In the genomic region with DNA sequence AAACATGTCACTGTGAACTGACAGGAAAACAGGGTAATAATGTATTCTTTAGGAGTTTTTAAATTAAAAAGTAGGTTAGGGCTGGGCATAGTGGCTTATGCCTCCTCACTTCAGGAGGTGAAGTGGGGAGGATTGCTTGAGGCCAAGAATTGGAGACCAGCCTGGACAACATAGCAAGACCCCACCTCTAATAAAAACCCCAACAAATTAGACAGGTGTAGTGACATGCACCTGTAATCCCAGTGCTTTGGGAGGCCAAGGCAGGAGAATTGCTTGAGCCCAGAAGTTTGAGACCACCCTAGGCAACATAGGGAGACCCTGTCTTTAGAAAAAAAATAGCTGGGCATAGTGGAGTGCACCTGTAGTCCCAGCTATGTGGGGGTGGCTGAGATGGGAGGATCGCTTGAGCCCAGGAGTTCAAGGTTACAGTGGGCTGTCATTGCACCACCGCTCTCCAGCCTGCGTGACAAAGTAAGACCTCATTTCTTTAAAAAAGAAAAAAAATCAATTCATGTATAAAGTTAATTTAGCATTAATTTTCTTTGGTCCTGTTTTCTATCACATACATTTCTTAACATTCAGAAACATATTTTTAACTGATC, we compare ENCODE assay signal across 25 cellular contexts. TPM values are rescaled to one million over a fixed set of nuclear protein-coding genes. Genes with fewer than 3 reads are reported as not detected.
DNase-seq lines count a peak whose midpoint lies in the region; ATAC-seq, FAIRE-seq and TF ChIP-seq lines count a peak whose summit lies in the region.
"Had no signal": no experiment of that assay in that cellular context is flagged by ENCODE, and none has a peak within 500 bp of the region (broad histone marks: within the 10 kb centered on the region; RNA-seq: fewer than 3 reads in every experiment).

No MANE protein-coding gene starts in this region.

- intact Hi-C loops in CD4-positive, alpha-beta T cell (cut with DNase I, micrococcal nuclease) = no loop called here
- intact Hi-C loops in HepG2 (cut with micrococcal nuclease; ENCODE audit: unreplicated experiment) = no loop called here

- no peak overlapping the region for H3K4me2 ChIP-seq in HepG2 (ENCODE audit: low read depth, low read length)
- no peak overlapping the region for H3K4me2 ChIP-seq in trophoblast cell (ENCODE audit: low read length)
- H3K4me2 ChIP-seq: A549; BLaER1 treated with 17β-estradiol and CSF1 and Interleukin-3, amounts not matched to agents 10 nM and 100 nM; GM23338 had no signal

- H4K91ac ChIP-seq in trophoblast cell (ENCODE audit: low read depth, low read length) = no peak overlapping the region

- no peak for FAIRE-seq in HepG2 (lab: Jason Lieb, UNC)
- FAIRE-seq: A549, GM12891, GM18507 had no signal

- peaks cover 67% of the 10 kb centered on the region for H3K4me1 Mint-ChIP-seq in CD4-positive, alpha-beta T cell (ENCODE audit: low read depth)
- H3K4me1 Mint-ChIP-seq in WTC11 = peaks cover 3% of the 10 kb centered on the region; the same call in 1 of the 2 replicates
- H3K4me1 Mint-ChIP-seq: CD14-positive monocyte, GM23338, H9 had no signal

- no TSS peak for BruUV-seq in HepG2 (replicated peaks; lab: Mats Ljungman, UMichigan)

- H4K12ac ChIP-seq in trophoblast cell (ENCODE audit: low read depth, low read length) = no peak overlapping the region

- no peak overlapping the region for H3K23ac ChIP-seq in trophoblast cell (ENCODE audit: low read length)

- H4K20me1 ChIP-seq in HepG2 (ENCODE audit: insufficient read depth, low read length) = peaks cover 8% of the 10 kb centered on the region; the same call in 1 of the 2 replicates

- DNase-seq in CD4-positive, alpha-beta T cell = no peak
- DNase-seq in WTC11 (ENCODE audit: low spot score) = no peak
- DNase-seq in HepG2 (ENCODE audit: low spot score) = peak; percentile 16
- DNase-seq in trophoblast cell = no peak
- no peak for DNase-seq in HUDEP-2 (lab: John Stamatoyannopoulos, UW; ENCODE audit: unreplicated experiment in 76 of 76)
- no peak for DNase-seq in Kasumi-1 (lab: John Stamatoyannopoulos, UW)
- DNase-seq in NCI-H1694 (lab: John Stamatoyannopoulos, UW) = no peak
- DNase-seq: 8988T; ACHN; AML-193; BE2C; Caco-2; CD8-positive, alpha-beta T cell; DMS79; EL; GDM1; H9; HFFc6 had no signal

- no peaks in the 10 kb centered on the region for H3K9me3 ChIP-seq in CD4-positive, alpha-beta T cell (ENCODE audit: control insufficient read depth, low read length)
- no peaks in the 10 kb centered on the region for H3K9me3 ChIP-seq in HepG2 (ENCODE audit: low read length)
- no peaks in the 10 kb centered on the region for H3K9me3 ChIP-seq in trophoblast cell (ENCODE audit: insufficient read depth, low read depth, low read length)
- H3K9me3 ChIP-seq: A549, BE2C, Caco-2 had no signal

- H3K4me1 ChIP-seq in HepG2 (ENCODE audit: insufficient read depth, low read length) (peaks cover 16% of the 10 kb centered on the region), trophoblast cell (ENCODE audit: control insufficient read depth in 1 of 2, insufficient read depth in 2 of 2, low read length in 2 of 2) (no peaks in the 10 kb centered on the region)
- H3K4me1 ChIP-seq: BE2C, Caco-2 had no signal

- peaks cover 78% of the 10 kb centered on the region for H3K79me2 ChIP-seq in HepG2 (ENCODE audit: insufficient read depth, low read length)
- no peaks in the 10 kb centered on the region for H3K79me2 ChIP-seq in trophoblast cell (ENCODE audit: control insufficient read depth, insufficient read depth, low read length, poor library complexity)

- TF ChIP-seq RAD21 in HepG2 (CRISPR knock-in tag; IDR thresholded peaks at IDR 0.05) = no peak

- peak overlapping the region; percentile 9 for H3K4ac ChIP-seq in trophoblast cell (ENCODE audit: low read depth, low read length)

- H3K36me3 ChIP-seq in HepG2 (replicated peaks in 1 of 2; ENCODE audit: control insufficient read depth in 1 of 2, insufficient read depth in 2 of 2, low read length in 2 of 2) (no peaks in the 10 kb centered on the region), trophoblast cell (ENCODE audit: control insufficient read depth in 1 of 2, insufficient read depth in 2 of 2, low read length in 2 of 2) (no peaks in the 10 kb centered on the region)
- H3K36me3 ChIP-seq: BE2C had no signal

- no peak overlapping the region for H2AFZ ChIP-seq in HepG2 (ENCODE audit: low read length)
- H2AFZ ChIP-seq in trophoblast cell (ENCODE audit: insufficient read depth, low read length, poor library complexity) = no peak overlapping the region
- H2AFZ ChIP-seq: GM23338 had no signal

- CTCF ChIA-PET in CD4-positive, alpha-beta T cell (lab: Charles Lee) = no interaction called here
- CTCF ChIA-PET in WTC11 (lab: Charles Lee) (no interaction called here), HepG2 (lab: Yijun Ruan, JAX; ENCODE audit: low intra/inter-chr PET ratio, low total read pairs) (no interaction called here)

- H2BK5ac ChIP-seq in trophoblast cell (ENCODE audit: low read depth, low read length, poor library complexity) = no peak overlapping the region

- in situ Hi-C loops in HepG2 (cut with HindIII; ENCODE audit: extremely low pct_ligation_motif_present, low pct_unique_long_range_greater_than_20kb) = no loop called here

- TF ChIP-seq CTCF in CD4-positive, alpha-beta T cell (IDR thresholded peaks at IDR 0.05) = no peak
- TF ChIP-seq CTCF in WTC11 (IDR thresholded peaks at IDR 0.05) (no peak), HepG2 (CRISPR knock-in tag; IDR thresholded peaks at IDR 0.05) (no peak)

- H3K27me3 ChIP-seq in CD4-positive, alpha-beta T cell (ENCODE audit: control insufficient read depth, insufficient read depth, low read length) = no peaks in the 10 kb centered on the region
- H3K27me3 ChIP-seq in HepG2 (ENCODE audit: control insufficient read depth in 1 of 2, insufficient read depth in 2 of 2, low read length in 2 of 2) (no peaks in the 10 kb centered on the region), trophoblast cell (ENCODE audit: insufficient read depth, low read length) (no peaks in the 10 kb centered on the region)
- H3K27me3 ChIP-seq: BE2C; BLaER1 treated with 17β-estradiol and CSF1 and Interleukin-3, amounts not matched to agents 10 nM and 100 nM had no signal

- H3K14ac ChIP-seq in trophoblast cell (ENCODE audit: low read length) = no peak overlapping the region

- H3K4me3 ChIP-seq in HepG2 (replicated peaks in 1 of 3; ENCODE audit: insufficient read depth in 1 of 3, low read depth in 2 of 3, low read length in 3 of 3) (no peak overlapping the region), trophoblast cell (ENCODE audit: low read depth, low read length) (no peak overlapping the region)
- H3K4me3 ChIP-seq: A549; BLaER1 treated with 17β-estradiol and CSF1 and Interleukin-3, amounts not matched to agents 10 nM and 100 nM; GM23338 had no signal

- H2BK120ac ChIP-seq in trophoblast cell (ENCODE audit: insufficient read depth, low read length, poor library complexity) = no peak overlapping the region

- no peak overlapping the region for H3K27ac ChIP-seq in CD4-positive, alpha-beta T cell (ENCODE audit: low read depth, low read length)
- H3K27ac ChIP-seq in HepG2 (ENCODE audit: extremely low read length, insufficient read depth, low read length) (no peak overlapping the region), trophoblast cell (ENCODE audit: low read depth, low read length) (no peak overlapping the region)
- H3K27ac ChIP-seq: A549; BLaER1 treated with 17β-estradiol and CSF1 and Interleukin-3, amounts not matched to agents 10 nM and 100 nM had no signal

- TF ChIP-seq EP300 in HepG2 (IDR thresholded peaks at IDR 0.05; ENCODE audit: low read depth in 2 of 2, low read length in 2 of 2) (no peak), HepG2 (CRISPR knock-in tag; IDR thresholded peaks at IDR 0.05; ENCODE audit: borderline replicate concordance) (no peak)

- no peak overlapping the region for H4K8ac ChIP-seq in trophoblast cell (ENCODE audit: low read depth, low read length)

- H3K9me3 Mint-ChIP-seq in CD4-positive, alpha-beta T cell = no peaks in the 10 kb centered on the region
- no peaks in the 10 kb centered on the region for H3K9me3 Mint-ChIP-seq in WTC11
- H3K9me3 Mint-ChIP-seq: CD14-positive monocyte; CD8-positive, alpha-beta T cell; GM23338; H9; HFFc6 had no signal

- no peaks in the 10 kb centered on the region for H3K36me3 Mint-ChIP-seq in CD4-positive, alpha-beta T cell (ENCODE audit: low read depth)
- H3K36me3 Mint-ChIP-seq in WTC11 = no peaks in the 10 kb centered on the region

- no peak for ATAC-seq in CD4-positive, alpha-beta T cell (ENCODE audit: poor library complexity)
- ATAC-seq in WTC11 = no peak
- peak; percentile 81 for ATAC-seq in HepG2
- ATAC-seq: A549; CD8-positive, alpha-beta T cell; GM23338; HCT116 had no signal

- no peak for TF ChIP-seq POLR2A in HepG2 (IDR thresholded peaks at IDR 0.05; ENCODE audit: insufficient read depth in 1 of 2, low read depth in 2 of 2, low read length in 2 of 2)

- H3K27ac Mint-ChIP-seq in CD4-positive, alpha-beta T cell = peak overlapping the region; percentile 9
- H3K27ac Mint-ChIP-seq in WTC11 = no peak overlapping the region
- H3K27ac Mint-ChIP-seq: CD8-positive, alpha-beta T cell; GM23338; H9; HFFc6 had no signal

- H3K27me3 Mint-ChIP-seq in CD4-positive, alpha-beta T cell = no peaks in the 10 kb centered on the region
- H3K27me3 Mint-ChIP-seq in WTC11 (ENCODE audit: low read depth) = no peaks in the 10 kb centered on the region

- no peak overlapping the region for H2AK5ac ChIP-seq in trophoblast cell (ENCODE audit: low read length)

- no peak overlapping the region for H3K18ac ChIP-seq in trophoblast cell (ENCODE audit: low read length)

- H3K9ac ChIP-seq in HepG2 (ENCODE audit: insufficient read depth, low read depth, low read length) = no peak overlapping the region
- no peak overlapping the region for H3K9ac ChIP-seq in trophoblast cell (ENCODE audit: low read length)
- H3K9ac ChIP-seq: BLaER1 treated with 17β-estradiol and CSF1 and Interleukin-3, amounts not matched to agents 10 nM and 100 nM had no signal

- no peaks in the 10 kb centered on the region for H3K79me1 ChIP-seq in trophoblast cell (ENCODE audit: low read length)

- H2BK12ac ChIP-seq in trophoblast cell (ENCODE audit: low read length) = no peak overlapping the region

- 42% methylated on average over 3 of the region's 3 CpGs for WGBS in HepG2 (ENCODE audit: low lambda C conversion rate)
- no CpG with 5 or more reads among the region's 3 CpGs for WGBS in trophoblast cell (ENCODE audit: extremely low coverage, insufficient coverage, insufficient read length)

- H3K4me3 Mint-ChIP-seq in CD4-positive, alpha-beta T cell = no peak overlapping the region
- no peak overlapping the region for H3K4me3 Mint-ChIP-seq in WTC11
- H3K4me3 Mint-ChIP-seq: CD14-positive monocyte; CD8-positive, alpha-beta T cell; GM23338; H9; HFFc6 had no signal

- POLR2A ChIA-PET in CD4-positive, alpha-beta T cell (lab: Charles Lee) = no interaction called here
- POLR2A ChIA-PET in WTC11 (lab: Charles Lee) (no interaction called here), HepG2 (lab: Yijun Ruan, JAX) (no interaction called here)

RNA-seq across cellular contexts. Expression of a gene that starts 20.4 kb away (rescaled TPM):
- 10 to 100 TPM; 28.3 to 29.7 TPM for total RNA-seq in CD4-positive, alpha-beta T cell
- total RNA-seq in WTC11 (2021) (13.5 to 14.2 TPM (median 13.9 TPM) in 3 replicates), HepG2 (2016; rRNA removed; fragmentation: Illumina TruSeq; extraction: Trizol) (13.5 and 15.5 TPM in 2 replicates)
- 4.1 and 4.6 TPM in 2 replicates for total RNA-seq in HepG2 (2016; cell fraction: cytosol; rRNA removed; fragmentation: Illumina TruSeq; extraction: Trizol; ENCODE audit: low read depth)
- 14.5 and 15.0 TPM in 2 replicates for total RNA-seq in HepG2 (2016; cell fraction: insoluble cytoplasmic fraction; rRNA removed; fragmentation: Illumina TruSeq; extraction: Trizol)
- total RNA-seq in HepG2 (2016; cell fraction: membrane; rRNA removed; fragmentation: Illumina TruSeq; extraction: Trizol) = 9.3 and 11.9 TPM in 2 replicates
- 15.3 and 15.4 TPM in 2 replicates for total RNA-seq in HepG2 (2016; cell fraction: nucleus; rRNA removed; fragmentation: Illumina TruSeq; extraction: Trizol)
- polyA plus RNA-seq in HepG2 (2011; rRNA removed) = 8.8 and 9.1 TPM in 2 replicates
- polyA plus RNA-seq in HepG2 (2011; cell fraction: cytosol; rRNA removed) = 6.9 and 8.0 TPM in 2 replicates
- 14.1 and 14.5 TPM in 2 replicates for polyA plus RNA-seq in HepG2 (2011; cell fraction: nucleus; rRNA removed)
- 9.1 and 10.9 TPM in 2 replicates for polyA plus RNA-seq in HepG2 (2012)
- 2.1 and 2.3 TPM in 2 replicates for polyA plus RNA-seq in HepG2 (2016; cell fraction: cytosol; fragmentation: Illumina TruSeq; extraction: Trizol; ENCODE audit: low read depth)
- 11.8 and 12.3 TPM in 2 replicates for polyA plus RNA-seq in HepG2 (2016; cell fraction: insoluble cytoplasmic fraction; fragmentation: Illumina TruSeq; extraction: Trizol; ENCODE audit: low read depth)
- 3.6 and 3.8 TPM in 2 replicates for polyA plus RNA-seq in HepG2 (2016; cell fraction: membrane; fragmentation: Illumina TruSeq; extraction: Trizol; ENCODE audit: low read depth)
- polyA plus RNA-seq in HepG2 (2016; cell fraction: nucleus; fragmentation: Illumina TruSeq; extraction: Trizol; ENCODE audit: insufficient read depth, low read depth) = 10.8 and 13.7 TPM in 2 replicates
- 10.8 and 17.6 TPM in 2 replicates for polyA minus RNA-seq in HepG2 (2011; rRNA and poly(A)+ RNA removed; ENCODE audit: low replicate concordance)
- 7.3 and 7.5 TPM in 2 replicates for polyA minus RNA-seq in HepG2 (2011; cell fraction: cytosol; rRNA and poly(A)+ RNA removed)
- polyA minus RNA-seq in HepG2 (2011; cell fraction: nucleus; rRNA and poly(A)+ RNA removed) = 30.0 and 34.3 TPM in 2 replicates
- polyA plus RNA-seq in trophoblast cell (2013) = 11.5 TPM in 2 replicates
